Comparison of ENCODE assay signal across 14 cellular contexts in genomic region chr15:67946701-67947100, GRCh38.
DNase-seq lines count a peak whose midpoint lies in the region; ATAC-seq and TF ChIP-seq lines count a peak whose summit lies in the region.
"Had no signal": no experiment of that assay in that cellular context is flagged by ENCODE, and none has a peak within 500 bp of the region (broad histone marks: within the 10 kb centered on the region; RNA-seq: fewer than 3 reads in every experiment).

No MANE protein-coding gene starts in this region.

- peak overlapping the region; percentile 58 for H3K27ac ChIP-seq in RWPE1
- peak overlapping the region; percentile 90 for H3K27ac ChIP-seq in hepatocyte
- peak overlapping the region; percentile 64 for H3K27ac ChIP-seq in thymus (ENCODE audit: low read depth)
- no peak overlapping the region for H3K27ac ChIP-seq in CD4-positive, alpha-beta memory T cell (ENCODE audit: low read depth, low read length)
- H3K27ac ChIP-seq: upper lobe of right lung, VCaP had no signal

- H3K27me3 Mint-ChIP-seq in activated naive CD8-positive, alpha-beta T cell: no peaks in the 10 kb centered on the region
- no peaks in the 10 kb centered on the region for H3K27me3 Mint-ChIP-seq in activated naive CD8-positive, alpha-beta T cell treated with anti-CD3 and anti-CD28 coated beads, Interleukin-2, amount 50 U/mL, for 24 hours
- H3K27me3 Mint-ChIP-seq in CD4-positive, alpha-beta memory T cell: peaks cover 4 to 5% of the 10 kb centered on the region in 2 donors

- no peaks in the 10 kb centered on the region for H3K79me2 ChIP-seq in hepatocyte

- H4K20me1 ChIP-seq in hepatocyte (ENCODE audit: insufficient read depth, poor library complexity, severe bottlenecking): no peaks in the 10 kb centered on the region

- H3K4me2 ChIP-seq in hepatocyte: peak overlapping the region; percentile 55

- CTCF ChIA-PET in RWPE1 (lab: Yijun Ruan, JAX): no interaction called here
- CTCF ChIA-PET in CD4-positive, alpha-beta memory T cell (lab: Charles Lee; ENCODE audit: partially characterized antibody): no interaction called here

- no peaks in the 10 kb centered on the region for H3K9me2 ChIP-seq in hepatocyte (replicated peaks; ENCODE audit: insufficient read depth)

- DNase-seq in activated naive CD8-positive, alpha-beta T cell treated with anti-CD3 and anti-CD28 coated beads, Interleukin-2, amount 50 U/mL, for 24 hours: no peak
- DNase-seq in RWPE1 (ENCODE audit: low spot score): no peak
- DNase-seq in hepatocyte (ENCODE audit: low spot score): no peak
- no peak for DNase-seq in CD4-positive, alpha-beta memory T cell
- DNase-seq: activated naive CD4-positive, alpha-beta T cell; effector memory CD8-positive, alpha-beta T cell; stimulated activated CD4-positive, alpha-beta T cell treated with anti-CD3 and anti-CD28 coated beads, Interleukin-2, amount 100 ng/mL, for 48 hours; upper lobe of right lung had no signal

- POLR2A ChIA-PET in RWPE1 (lab: Yijun Ruan, JAX; ENCODE audit: low non-redundant PET): no interaction called here
- POLR2A ChIA-PET in CD4-positive, alpha-beta memory T cell (lab: Charles Lee; ENCODE audit: partially characterized antibody): no interaction called here

- H3K27me3 ChIP-seq in hepatocyte: no peaks in the 10 kb centered on the region
- no peaks in the 10 kb centered on the region for H3K27me3 ChIP-seq in thymus (ENCODE audit: control insufficient read depth, insufficient read depth)
- H3K27me3 ChIP-seq in CD4-positive, alpha-beta memory T cell (ENCODE audit: insufficient read depth, low read length): no peaks in the 10 kb centered on the region
- H3K27me3 ChIP-seq: upper lobe of right lung had no signal

- 57% methylated on average over 4 of the region's 4 CpGs for WGBS in hepatocyte (ENCODE audit: low lambda C conversion rate, missing lambda C conversion rate)
- WGBS in thymus: 25% methylated on average over 4 of the region's 4 CpGs

- H3K4me1 Mint-ChIP-seq in activated naive CD8-positive, alpha-beta T cell (ENCODE audit: low read depth): peaks cover 13% of the 10 kb centered on the region
- H3K4me1 Mint-ChIP-seq in activated naive CD8-positive, alpha-beta T cell treated with anti-CD3 and anti-CD28 coated beads, Interleukin-2, amount 50 U/mL, for 24 hours: peaks cover 11% of the 10 kb centered on the region
- H3K4me1 Mint-ChIP-seq in CD4-positive, alpha-beta memory T cell: peaks cover 3 to 6% (median 5%) of the 10 kb centered on the region in 4 donors

- no peaks in the 10 kb centered on the region for H3K9me3 Mint-ChIP-seq in activated naive CD8-positive, alpha-beta T cell (ENCODE audit: low read depth)
- peaks cover 5% of the 10 kb centered on the region for H3K9me3 Mint-ChIP-seq in activated naive CD8-positive, alpha-beta T cell treated with anti-CD3 and anti-CD28 coated beads, Interleukin-2, amount 50 U/mL, for 24 hours
- H3K9me3 Mint-ChIP-seq in CD4-positive, alpha-beta memory T cell: no peaks in the 10 kb centered on the region
- H3K9me3 Mint-ChIP-seq: effector memory CD8-positive, alpha-beta T cell; natural killer cell treated with Interleukin-12 subunit alpha and Interleukin-12 subunit beta and Interleukin-15 and Interleukin-18, amount 100 ng/mL, for 72 hours had no signal

- intact Hi-C loops in CD4-positive, alpha-beta memory T cell (cut with micrococcal nuclease): no loop called here

- H3K36me3 Mint-ChIP-seq in activated naive CD8-positive, alpha-beta T cell: peaks cover 3% of the 10 kb centered on the region
- H3K36me3 Mint-ChIP-seq in activated naive CD8-positive, alpha-beta T cell treated with anti-CD3 and anti-CD28 coated beads, Interleukin-2, amount 50 U/mL, for 24 hours (ENCODE audit: low read depth): peaks cover 2% of the 10 kb centered on the region
- no peaks in the 10 kb centered on the region for H3K36me3 Mint-ChIP-seq in CD4-positive, alpha-beta memory T cell
- H3K36me3 Mint-ChIP-seq: natural killer cell treated with Interleukin-12 subunit alpha and Interleukin-12 subunit beta and Interleukin-15 and Interleukin-18, amount 100 ng/mL, for 72 hours had no signal

- H3K4me3 Mint-ChIP-seq in activated naive CD8-positive, alpha-beta T cell: peak overlapping the region; percentile 17
- no peak overlapping the region for H3K4me3 Mint-ChIP-seq in activated naive CD8-positive, alpha-beta T cell treated with anti-CD3 and anti-CD28 coated beads, Interleukin-2, amount 50 U/mL, for 24 hours
- H3K4me3 Mint-ChIP-seq in CD4-positive, alpha-beta memory T cell: no peak overlapping the region
- H3K4me3 Mint-ChIP-seq: effector memory CD8-positive, alpha-beta T cell; natural killer cell treated with Interleukin-12 subunit alpha and Interleukin-12 subunit beta and Interleukin-15 and Interleukin-18, amount 100 ng/mL, for 72 hours had no signal

- peak overlapping the region; percentile 19 for H2AFZ ChIP-seq in hepatocyte

- H3K36me3 ChIP-seq in hepatocyte (replicated peaks; ENCODE audit: insufficient read depth, low read depth) (no peaks in the 10 kb centered on the region), thymus (ENCODE audit: control insufficient read depth, insufficient read depth) (no peaks in the 10 kb centered on the region)
- H3K36me3 ChIP-seq in CD4-positive, alpha-beta memory T cell (ENCODE audit: insufficient read depth, low read length): no peaks in the 10 kb centered on the region
- H3K36me3 ChIP-seq: upper lobe of right lung had no signal

- no peak for ATAC-seq in activated naive CD8-positive, alpha-beta T cell treated with anti-CD3 and anti-CD28 coated beads, Interleukin-2, amount 50 U/mL, for 24 hours
- ATAC-seq in HG03280 (IDR thresholded peaks at IDR 0.05; ENCODE audit: unreplicated experiment): no peak
- no peak for ATAC-seq in HG03457 (IDR thresholded peaks at IDR 0.05; ENCODE audit: unreplicated experiment)
- ATAC-seq: effector memory CD8-positive, alpha-beta T cell; natural killer cell treated with Interleukin-12 subunit alpha and Interleukin-12 subunit beta and Interleukin-15 and Interleukin-18, amount 100 ng/mL, for 72 hours had no signal

- no peaks in the 10 kb centered on the region for H3K9me3 ChIP-seq in hepatocyte (ENCODE audit: low read depth)
- no peaks in the 10 kb centered on the region for H3K9me3 ChIP-seq in thymus (ENCODE audit: control insufficient read depth)
- H3K9me3 ChIP-seq in CD4-positive, alpha-beta memory T cell (ENCODE audit: control insufficient read depth in 1 of 2, low read length in 2 of 2): no peaks in the 10 kb centered on the region
- H3K9me3 ChIP-seq: upper lobe of right lung had no signal

- H3K4me3 ChIP-seq in hepatocyte (no peak overlapping the region), thymus (ENCODE audit: low read length) (no peak overlapping the region)
- H3K4me3 ChIP-seq in CD4-positive, alpha-beta memory T cell (ENCODE audit: low read length in 2 of 2): no peak overlapping the region
- H3K4me3 ChIP-seq: upper lobe of right lung had no signal

- no peak for TF ChIP-seq CTCF in RWPE1 (conservative IDR thresholded peaks at IDR 0.05; ENCODE audit: low read depth)
- TF ChIP-seq CTCF in hepatocyte (IDR thresholded peaks at IDR 0.05; ENCODE audit: poor library complexity): no peak

- H3K27ac Mint-ChIP-seq in activated naive CD8-positive, alpha-beta T cell: peak overlapping the region; percentile 58
- H3K27ac Mint-ChIP-seq in activated naive CD8-positive, alpha-beta T cell treated with anti-CD3 and anti-CD28 coated beads, Interleukin-2, amount 50 U/mL, for 24 hours: no peak overlapping the region
- peak overlapping the region in 2 of 7 donors; percentile 24 to 52 for H3K27ac Mint-ChIP-seq in CD4-positive, alpha-beta memory T cell
- H3K27ac Mint-ChIP-seq: natural killer cell treated with Interleukin-12 subunit alpha and Interleukin-12 subunit beta and Interleukin-15 and Interleukin-18, amount 100 ng/mL, for 72 hours had no signal

- H3K4me1 ChIP-seq in hepatocyte (ENCODE audit: insufficient read depth) (peaks cover 43% of the 10 kb centered on the region), thymus (ENCODE audit: control insufficient read depth, insufficient read depth, low read length) (peaks cover 3% of the 10 kb centered on the region)
- no peaks in the 10 kb centered on the region for H3K4me1 ChIP-seq in CD4-positive, alpha-beta memory T cell (ENCODE audit: insufficient read depth, low read length)
- H3K4me1 ChIP-seq: upper lobe of right lung had no signal
